ENCODE assay signal across 9 cellular contexts in the genomic region with DNA sequence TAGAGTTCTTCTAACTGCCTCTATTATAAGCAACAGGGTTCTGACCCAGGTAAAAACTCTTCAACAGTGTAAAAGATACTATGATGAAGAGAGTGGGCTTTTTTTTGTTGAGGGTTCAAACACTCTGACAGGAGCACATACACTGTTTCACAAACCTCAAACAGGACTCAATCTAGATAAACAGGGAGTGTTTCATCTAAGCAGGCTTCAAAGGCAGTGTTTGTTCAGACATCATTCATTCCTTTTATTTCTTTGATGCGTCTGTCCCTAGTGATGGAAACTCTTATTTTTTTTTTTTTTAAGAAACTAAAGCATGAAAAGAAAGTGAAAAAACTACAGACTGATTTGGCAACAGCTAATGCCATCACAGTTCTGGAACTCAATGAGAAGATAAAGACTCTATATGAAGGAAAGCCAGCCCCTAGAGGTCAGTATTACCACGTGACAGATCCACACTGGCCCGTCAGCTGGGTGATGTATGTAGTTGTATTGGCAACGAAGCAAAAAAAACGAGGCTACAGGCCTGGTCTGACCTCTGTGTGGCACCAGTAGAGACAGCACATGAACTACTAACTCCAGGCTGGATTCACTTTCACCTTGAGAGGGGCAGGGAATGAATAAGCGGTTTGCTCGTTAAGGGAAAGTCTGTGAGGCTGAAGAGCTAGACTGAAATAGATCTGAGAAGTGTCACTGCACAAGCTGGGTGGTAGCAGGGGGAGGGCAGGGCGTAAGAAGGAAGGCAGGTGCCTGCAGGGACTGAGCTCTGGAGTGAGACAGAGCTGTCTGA.
DNase-seq lines count a peak whose midpoint lies in the region; ATAC-seq and TF ChIP-seq lines count a peak whose summit lies in the region.
"Had no signal": no experiment of that assay in that cellular context is flagged by ENCODE, and none has a peak within 500 bp of the region (broad histone marks: within the 10 kb centered on the region; RNA-seq: fewer than 3 reads in every experiment).

No MANE protein-coding gene starts in this region.

- H3K9me3 Mint-ChIP-seq in GM23338 = no peaks in the 10 kb centered on the region

- H3F3A ChIP-seq in GM23338 (replicated peaks; ENCODE audit: low read depth) = no peaks in the 10 kb centered on the region

- H3K79me2 ChIP-seq in GM23338 (replicated peaks; ENCODE audit: insufficient read depth) = no peaks in the 10 kb centered on the region

- no peak for TF ChIP-seq POLR2A in right lobe of liver (IDR thresholded peaks at IDR 0.05)
- no peak for TF ChIP-seq POLR2A in testis (IDR thresholded peaks at IDR 0.05)

- in situ Hi-C loops in KBM-7 (cut with MboI; ENCODE audit: low pct_unique_long_range_greater_than_20kb, low sequenced_read_pairs) = loop anchor here (25.0 kb wide), 1 partner anchor 337 kb away; no protein-coding TSS in a partner anchor

- ATAC-seq in GM23338 = peak; percentile 92
- ATAC-seq in right lobe of liver = peak; percentile 72 to 85 (median 76)

- H3K4me3 ChIP-seq in GM23338 (no peak overlapping the region), right lobe of liver (no peak overlapping the region), testis (no peak overlapping the region)

- H3K4me3 Mint-ChIP-seq in GM23338 = no peak overlapping the region

- H3K36me3 ChIP-seq in GM23338 (ENCODE audit: insufficient read depth) (no peaks in the 10 kb centered on the region), right lobe of liver (no peaks in the 10 kb centered on the region), testis (ENCODE audit: low read depth, missing control alignments) (no peaks in the 10 kb centered on the region)

- H3K27me3 ChIP-seq in GM23338 (ENCODE audit: insufficient read depth) (no peaks in the 10 kb centered on the region), right lobe of liver (no peaks in the 10 kb centered on the region), testis (no peaks in the 10 kb centered on the region)

- POLR2A ChIA-PET in RWPE1 (lab: Yijun Ruan, JAX; ENCODE audit: low non-redundant PET) = no interaction called here

- intact Hi-C loops in right lobe of liver (cut with DNase I) = no loop called here
- intact Hi-C loops in testis (cut with DNase I; ENCODE audit: low total_unique reads) = no loop called here

- DNase-seq in stimulated activated CD4-positive, alpha-beta T cell treated with anti-CD3 and anti-CD28 coated beads, Interleukin-15, amount 100 ng/mL, for 24 hours = peak; percentile 37
- DNase-seq in stimulated activated CD4-positive, alpha-beta T cell treated with anti-CD3 and anti-CD28 coated beads, Interleukin-12 subunit alpha, Interleukin-12 subunit beta, amount 100 ng/mL, for 4 hours = no peak
- DNase-seq in GM23338 (ENCODE audit: low spot score) (peak; percentile 76), KBM-7 (peak; percentile 40), RWPE1 (ENCODE audit: low spot score) (peak; percentile 64), cerebellum (ENCODE audit: low spot score) (peak; percentile 44), right lobe of liver (peak in 1 of 3 donors; percentile 21), testis (peak; percentile 16)

- H4K20me1 ChIP-seq in GM23338 (replicated peaks; ENCODE audit: insufficient read depth) = no peaks in the 10 kb centered on the region

- H3K4me1 ChIP-seq in GM23338 (ENCODE audit: insufficient read depth) = no peaks in the 10 kb centered on the region
- no peaks in the 10 kb centered on the region for H3K4me1 ChIP-seq in right lobe of liver
- H3K4me1 ChIP-seq in testis = peaks cover 7% of the 10 kb centered on the region

- peak; percentile 44 to 73 for TF ChIP-seq CTCF in GM23338 (conservative IDR thresholded peaks at IDR 0.05; ENCODE audit: low read depth in 2 of 2)
- peak; percentile 60 for TF ChIP-seq CTCF in RWPE1 (conservative IDR thresholded peaks at IDR 0.05; ENCODE audit: low read depth)
- peak in 2 of 4 donors; percentile 11 to 17 for TF ChIP-seq CTCF in right lobe of liver (IDR thresholded peaks at IDR 0.05)
- no peak for TF ChIP-seq CTCF in testis (IDR thresholded peaks at IDR 0.05)

- CTCF ChIA-PET in RWPE1 (lab: Yijun Ruan, JAX) = interaction anchor here (0.5 to 2.2 kb wide), 20 partner anchors 8 to 622 kb away, joined by 3 to 18 read pairs (median 3); a partner anchor contains a TSS

- no peaks in the 10 kb centered on the region for H3K36me3 Mint-ChIP-seq in GM23338 (ENCODE audit: low read depth)

- H3K4me1 Mint-ChIP-seq in GM23338 = peaks cover 6% of the 10 kb centered on the region; the same call in 1 of the 3 replicates

- 25% methylated on average over 8 of the region's 8 CpGs for WGBS in right lobe of liver (ENCODE audit: insufficient coverage, low coverage, low lambda C conversion rate, missing lambda C conversion rate)
- WGBS in testis, 2 donors = 42 to 55% methylated on average over 8 of the region's 8 CpGs

- no peaks in the 10 kb centered on the region for H3K9me3 ChIP-seq in right lobe of liver
- H3K9me3 ChIP-seq in testis = no peaks in the 10 kb centered on the region

- no peak overlapping the region for H3K27ac ChIP-seq in GM23338 (ENCODE audit: low read depth)
- H3K27ac ChIP-seq in RWPE1 = no peak overlapping the region
- no peak overlapping the region for H3K27ac ChIP-seq in right lobe of liver
- H3K27ac ChIP-seq in testis = no peak overlapping the region
- H3K27ac ChIP-seq: HL-60 had no signal

- no peak overlapping the region for H3K27ac Mint-ChIP-seq in GM23338

- H3K4me2 ChIP-seq in GM23338 = no peak overlapping the region

- H2AFZ ChIP-seq in GM23338 = no peak overlapping the region

- no peaks in the 10 kb centered on the region for H3K9me2 ChIP-seq in GM23338 (ENCODE audit: insufficient read depth)

- H3K27me3 Mint-ChIP-seq in GM23338 (ENCODE audit: insufficient read depth, low read depth, poor library complexity) = no peaks in the 10 kb centered on the region

TF ChIP-seq in GM23338, 12 proteins besides CTCF, POLR2A, EP300 and RAD21:
- TF ChIP-seq EZH2 (IDR thresholded peaks at IDR 0.05; ENCODE audit: low read depth, unreplicated experiment) (no peak), POLR2AphosphoS5 (IDR thresholded peaks at IDR 0.05; ENCODE audit: low read depth) (no peak), CREB1 (CRISPR knock-in tag; IDR thresholded peaks at IDR 0.05; ENCODE audit: low read depth) (no peak), ZNF331 (CRISPR knock-in tag; IDR thresholded peaks at IDR 0.05; ENCODE audit: low read depth) (no peak)
TF ChIP-seq in GM23338: peak in this region for 0.

Comparison
In these comparisons a context has a peak if more than half of its experiments do, and no peak if none do; other contexts are left out.
1. CTCF ChIP-seq: peak in GM23338 (2 of 2) and RWPE1 (single experiment); none in testis (0 of 3).